Comparison of ENCODE assay signal across 14 cellular contexts in the genomic region with DNA sequence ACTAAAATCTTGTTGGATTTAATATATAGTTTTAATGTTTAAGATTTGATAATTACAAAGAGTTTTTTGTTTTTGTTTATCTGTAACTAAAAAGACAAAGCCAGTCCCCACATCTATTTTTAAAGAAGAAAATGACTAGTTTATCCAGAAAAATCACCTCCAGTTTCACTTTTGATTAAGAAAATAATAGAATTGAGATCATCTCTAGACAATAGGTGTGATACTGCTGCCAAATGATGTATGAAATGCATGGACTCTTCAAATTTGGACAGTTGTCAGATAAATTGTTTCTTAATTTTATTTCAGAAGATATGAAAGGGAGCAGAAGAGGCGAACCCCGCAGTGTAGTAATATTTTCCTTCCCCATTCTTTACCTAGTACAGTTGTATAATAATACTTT.
DNase-seq lines count a peak whose midpoint lies in the region; ATAC-seq and TF ChIP-seq lines count a peak whose summit lies in the region.
"Had no signal": no experiment of that assay in that cellular context is flagged by ENCODE, and none has a peak within 500 bp of the region (broad histone marks: within the 10 kb centered on the region; RNA-seq: fewer than 3 reads in every experiment).

No MANE protein-coding gene starts in this region.

- peaks cover 3% of the 10 kb centered on the region for H3K4me1 ChIP-seq in endocrine pancreas (ENCODE audit: control insufficient read depth, insufficient read depth, low read length)
- peaks cover 0 to 6% of the 10 kb centered on the region in 2 experiments for H3K4me1 ChIP-seq in neutrophil (ENCODE audit: control insufficient read depth in 1 of 2, insufficient read depth in 1 of 2, low read depth in 1 of 2, low read length in 1 of 2)
- H3K4me1 ChIP-seq: Caco-2 had no signal

- DNase-seq in GM13976 (ENCODE audit: low spot score) (peak; percentile 34), COLO829 (ENCODE audit: low spot score) (no peak), NCI-H2227 treated with DMSO at 0.1 percent for 48 hours (lab: John Stamatoyannopoulos, UW) (no peak)
- DNase-seq: 8988T; Caco-2; CD4-positive, alpha-beta memory T cell; H9; IMR-90 had no signal

- peak overlapping the region; percentile 20 for H3K4me3 ChIP-seq in endocrine pancreas (ENCODE audit: control insufficient read depth, insufficient read depth, low read length)
- H3K4me3 ChIP-seq in neutrophil (ENCODE audit: low read depth in 1 of 2, low read length in 1 of 2), result no peak overlapping the region
- H3K4me3 ChIP-seq: BLaER1, K562 had no signal

- H3K9ac ChIP-seq in endocrine pancreas (ENCODE audit: control insufficient read depth, insufficient read depth, low read length), result no peak overlapping the region
- H3K9ac ChIP-seq: BLaER1 had no signal

- TF ChIP-seq CTCF in GM13976 (IDR thresholded peaks at IDR 0.05; ENCODE audit: borderline replicate concordance, control extremely low read depth, extremely low read depth, insufficient read depth, missing control alignments) (no peak), neutrophil (IDR thresholded peaks at IDR 0.05) (no peak)

- H3K9me3 ChIP-seq in endocrine pancreas (ENCODE audit: control insufficient read depth, low read length) (no peaks in the 10 kb centered on the region), neutrophil (no peaks in the 10 kb centered on the region)
- H3K9me3 ChIP-seq: Caco-2 had no signal

- no peaks in the 10 kb centered on the region for H3K36me3 ChIP-seq in endocrine pancreas (ENCODE audit: control insufficient read depth, insufficient read depth, low read length)
- H3K36me3 ChIP-seq in neutrophil, result peaks cover 10% of the 10 kb centered on the region

- H3K27me3 ChIP-seq in endocrine pancreas (ENCODE audit: control insufficient read depth, insufficient read depth, low read length) (no peaks in the 10 kb centered on the region), neutrophil (no peaks in the 10 kb centered on the region)
- H3K27me3 ChIP-seq: BLaER1 had no signal

- H3K27ac ChIP-seq in neutrophil, result peak overlapping the region; percentile 45
- H3K27ac ChIP-seq: BLaER1 had no signal

- in situ Hi-C loops in GM13976 (cut with MboI; ENCODE audit: low sequenced_read_pairs, unreplicated experiment), result no loop called here

- ATAC-seq in HG03442 (IDR thresholded peaks at IDR 0.05; ENCODE audit: unreplicated experiment), result peak; percentile 52
- no peak for ATAC-seq in HG03378 (IDR thresholded peaks at IDR 0.05; ENCODE audit: unreplicated experiment)
- ATAC-seq: K562 had no signal
